ENCODE assay signal across 10 cellular contexts in the genomic region with DNA sequence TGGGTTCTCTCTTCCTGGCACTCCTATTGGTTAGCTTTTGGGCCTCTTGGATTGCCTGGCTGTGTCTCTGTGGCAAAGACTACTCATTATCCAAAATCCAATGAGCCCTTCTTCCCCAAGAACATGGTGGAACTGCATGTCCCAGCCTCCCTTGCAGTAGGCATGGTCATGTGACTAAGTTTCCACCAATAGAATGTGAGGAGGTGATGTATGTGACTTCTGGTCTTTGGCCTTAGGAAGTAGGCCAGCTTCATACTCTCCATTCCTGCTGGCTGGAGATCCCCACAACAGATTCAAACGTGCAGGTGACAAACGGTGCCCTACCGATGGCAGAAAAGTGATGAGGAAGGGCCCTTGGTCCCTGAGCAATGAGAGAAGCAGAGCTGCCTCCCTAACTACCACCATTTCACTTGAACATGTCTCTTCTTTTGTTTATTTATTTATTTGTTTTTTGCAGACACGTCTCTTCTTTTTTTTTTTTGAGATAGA. TPM values are rescaled to one million over a fixed set of nuclear protein-coding genes. Genes with fewer than 3 reads are reported as not detected.
DNase-seq lines count a peak whose midpoint lies in the region; ATAC-seq, FAIRE-seq and TF ChIP-seq lines count a peak whose summit lies in the region.
"Had no signal": no experiment of that assay in that cellular context is flagged by ENCODE, and none has a peak within 500 bp of the region (broad histone marks: within the 10 kb centered on the region; RNA-seq: fewer than 3 reads in every experiment).

No MANE protein-coding gene starts in this region.

- H4K20me1 ChIP-seq in DOHH2 (ENCODE audit: control insufficient read depth, insufficient read depth, low read depth, low read length), result no peaks in the 10 kb centered on the region

- no peak overlapping the region for H3K4me3 Mint-ChIP-seq in glutamatergic neuron (ENCODE audit: unreplicated experiment)
- no peak overlapping the region for H3K4me3 Mint-ChIP-seq in CD4-positive, alpha-beta T cell

- DNase-seq in RPMI7951 (ENCODE audit: low read depth) (peak; percentile 29), iPS-NIHi7 (ENCODE audit: extremely low spot score) (peak; percentile 66), HTR-8/SVneo (ENCODE audit: insufficient read length, low spot score) (no peak), kidney (no peak), glutamatergic neuron (no peak)
- DNase-seq in CD4-positive, alpha-beta T cell, result no peak
- DNase-seq: NCI-H774 had no signal

- no peaks in the 10 kb centered on the region for H3K79me2 ChIP-seq in DOHH2 (ENCODE audit: control insufficient read depth, low read length)

- peaks cover 39% of the 10 kb centered on the region for H3K4me1 ChIP-seq in DOHH2 (ENCODE audit: control insufficient read depth, low read length)
- H3K4me1 ChIP-seq in kidney (ENCODE audit: control insufficient read depth in 1 of 2, insufficient read depth in 1 of 2, low read depth in 1 of 2, low read length in 2 of 2), result no peaks in the 10 kb centered on the region
- H3K4me1 ChIP-seq: suprapubic skin had no signal

- H3K36me3 ChIP-seq in DOHH2 (ENCODE audit: control insufficient read depth, low read length) (no peaks in the 10 kb centered on the region), kidney (ENCODE audit: control insufficient read depth in 1 of 2, insufficient read depth in 2 of 2, low read length in 2 of 2) (no peaks in the 10 kb centered on the region)
- H3K36me3 ChIP-seq: suprapubic skin had no signal

- H3K4me2 ChIP-seq in DOHH2 (ENCODE audit: low read length), result peak overlapping the region; percentile 40

- POLR2A ChIA-PET in CD4-positive, alpha-beta T cell (lab: Charles Lee), result no interaction called here

- H3K4me3 ChIP-seq in DOHH2 (ENCODE audit: low read length) (peak overlapping the region; percentile 21; the same call in 1 of the 2 replicates), kidney (ENCODE audit: low read length in 2 of 2) (no peak overlapping the region)
- H3K4me3 ChIP-seq: suprapubic skin had no signal

- H3K27ac Mint-ChIP-seq in glutamatergic neuron (ENCODE audit: unreplicated experiment), result no peak overlapping the region
- no peak overlapping the region for H3K27ac Mint-ChIP-seq in CD4-positive, alpha-beta T cell

- H3K36me3 Mint-ChIP-seq in glutamatergic neuron (ENCODE audit: unreplicated experiment), result no peaks in the 10 kb centered on the region
- H3K36me3 Mint-ChIP-seq in CD4-positive, alpha-beta T cell (ENCODE audit: low read depth), result no peaks in the 10 kb centered on the region

- H3K9ac ChIP-seq in kidney (ENCODE audit: low read length in 2 of 2), result no peak overlapping the region

- H3K9me3 ChIP-seq in DOHH2 (ENCODE audit: control insufficient read depth, insufficient read depth, low read length) (no peaks in the 10 kb centered on the region), kidney (ENCODE audit: control insufficient read depth in 1 of 2, low read length in 2 of 2) (no peaks in the 10 kb centered on the region)
- H3K9me3 ChIP-seq in CD4-positive, alpha-beta T cell (ENCODE audit: control insufficient read depth, low read length), result no peaks in the 10 kb centered on the region
- H3K9me3 ChIP-seq: suprapubic skin had no signal

- H3K4me1 Mint-ChIP-seq in glutamatergic neuron (ENCODE audit: low read depth, unreplicated experiment), result no peaks in the 10 kb centered on the region
- H3K4me1 Mint-ChIP-seq in CD4-positive, alpha-beta T cell (ENCODE audit: low read depth), result peaks cover 19% of the 10 kb centered on the region

- no peaks in the 10 kb centered on the region for H3K9me2 ChIP-seq in DOHH2 (replicated peaks; ENCODE audit: control insufficient read depth, low read length)

- H3K27me3 Mint-ChIP-seq in glutamatergic neuron (ENCODE audit: unreplicated experiment), result no peaks in the 10 kb centered on the region
- no peaks in the 10 kb centered on the region for H3K27me3 Mint-ChIP-seq in CD4-positive, alpha-beta T cell

- CTCF ChIA-PET in CD4-positive, alpha-beta T cell (lab: Charles Lee), result no interaction called here

- no peaks in the 10 kb centered on the region for H3K27me3 ChIP-seq in DOHH2 (ENCODE audit: control insufficient read depth, low read length)
- no peaks in the 10 kb centered on the region for H3K27me3 ChIP-seq in CD4-positive, alpha-beta T cell (ENCODE audit: control insufficient read depth, insufficient read depth, low read length)
- H3K27me3 ChIP-seq: suprapubic skin had no signal

- TF ChIP-seq CTCF in DOHH2 (IDR thresholded peaks at IDR 0.05; ENCODE audit: low read depth, low read length, poor library complexity, severe bottlenecking) (no peak), kidney (IDR thresholded peaks at IDR 0.05; ENCODE audit: borderline replicate concordance, extremely low read depth, insufficient read depth) (no peak), glutamatergic neuron (IDR thresholded peaks at IDR 0.05; ENCODE audit: partially characterized antibody, unreplicated experiment) (no peak)
- no peak for TF ChIP-seq CTCF in CD4-positive, alpha-beta T cell (IDR thresholded peaks at IDR 0.05)

- FAIRE-seq in HTR-8/SVneo (lab: Jason Lieb, UNC) (no peak), kidney (lab: Jason Lieb, UNC) (no peak)

- no peak overlapping the region for H3K27ac ChIP-seq in DOHH2 (ENCODE audit: low read depth, low read length)
- H3K27ac ChIP-seq in kidney (ENCODE audit: low read depth in 2 of 2, low read length in 2 of 2), result no peak overlapping the region
- no peak overlapping the region for H3K27ac ChIP-seq in CD4-positive, alpha-beta T cell (ENCODE audit: low read depth, low read length)
- H3K27ac ChIP-seq: suprapubic skin had no signal

- peak; percentile 24 for ATAC-seq in GM21619 (IDR thresholded peaks at IDR 0.05; ENCODE audit: unreplicated experiment)
- no peak for ATAC-seq in CD4-positive, alpha-beta T cell (ENCODE audit: poor library complexity)

- H3F3A ChIP-seq in DOHH2 (ENCODE audit: control insufficient read depth, insufficient read depth), result no peaks in the 10 kb centered on the region

- intact Hi-C loops in kidney (cut with DNase I), result no loop called here
- intact Hi-C loops in CD4-positive, alpha-beta T cell (cut with DNase I, micrococcal nuclease), result loop anchor here in 1 of 2 experiments (5.0 kb wide), 2 partner anchors 42 to 377 kb away; partner anchors contain the start of gene C16orf92

- peaks cover 3% of the 10 kb centered on the region for H3K9me3 Mint-ChIP-seq in glutamatergic neuron (ENCODE audit: unreplicated experiment)
- no peaks in the 10 kb centered on the region for H3K9me3 Mint-ChIP-seq in CD4-positive, alpha-beta T cell

RNA-seq across cellular contexts. Expression of gene SPN, which starts 17.3 kb away (rescaled TPM):
- total RNA-seq in RPMI7951 (2014; rRNA removed; shearing (Covaris generic)), result 0.20 TPM in 1 of 2 replicates, not detected in the other
- total RNA-seq in kidney (8.8 TPM), glutamatergic neuron (ENCODE audit: unreplicated experiment) (0.27 TPM)
- 1.0 TPM for polyA plus RNA-seq in kidney (ENCODE audit: insufficient read depth, low read depth, low replicate concordance)
- total RNA-seq in CD4-positive, alpha-beta T cell, result 10 to 100 TPM; 45.7 to 48.3 TPM

RNA-seq across cellular contexts. Expression of gene QPRT, which starts 33.2 kb away (rescaled TPM):
- total RNA-seq in RPMI7951 (2014; rRNA removed; shearing (Covaris generic)), result 18.4 and 23.7 TPM in 2 replicates
- 13.9 TPM for total RNA-seq in kidney
- polyA plus RNA-seq in kidney (ENCODE audit: insufficient read depth, low read depth, low replicate concordance), result 168 TPM
- 34.7 TPM for total RNA-seq in glutamatergic neuron (ENCODE audit: unreplicated experiment)
- total RNA-seq in CD4-positive, alpha-beta T cell, result under 1 TPM; 0.19 to 0.45 TPM

Comparison
In these comparisons a context has a peak if more than half of its experiments do, and no peak if none do; other contexts are left out.
1. DNase-seq: peak in RPMI7951 (single experiment) and iPS-NIHi7 (single experiment); none in HTR-8/SVneo (single experiment), kidney (single experiment), glutamatergic neuron (single experiment) and CD4-positive, alpha-beta T cell (0 of 10).
2. RNA of gene QPRT, which starts 33.2 kb away (total RNA-seq): 34.7 TPM in glutamatergic neuron (single experiment), 18.4 to 23.7 TPM in RPMI7951 and 13.9 TPM in kidney (single experiment); 0.19 to 0.45 TPM in CD4-positive, alpha-beta T cell; every median in the first group is over 10 times any median in the second.